In the genomic region with DNA sequence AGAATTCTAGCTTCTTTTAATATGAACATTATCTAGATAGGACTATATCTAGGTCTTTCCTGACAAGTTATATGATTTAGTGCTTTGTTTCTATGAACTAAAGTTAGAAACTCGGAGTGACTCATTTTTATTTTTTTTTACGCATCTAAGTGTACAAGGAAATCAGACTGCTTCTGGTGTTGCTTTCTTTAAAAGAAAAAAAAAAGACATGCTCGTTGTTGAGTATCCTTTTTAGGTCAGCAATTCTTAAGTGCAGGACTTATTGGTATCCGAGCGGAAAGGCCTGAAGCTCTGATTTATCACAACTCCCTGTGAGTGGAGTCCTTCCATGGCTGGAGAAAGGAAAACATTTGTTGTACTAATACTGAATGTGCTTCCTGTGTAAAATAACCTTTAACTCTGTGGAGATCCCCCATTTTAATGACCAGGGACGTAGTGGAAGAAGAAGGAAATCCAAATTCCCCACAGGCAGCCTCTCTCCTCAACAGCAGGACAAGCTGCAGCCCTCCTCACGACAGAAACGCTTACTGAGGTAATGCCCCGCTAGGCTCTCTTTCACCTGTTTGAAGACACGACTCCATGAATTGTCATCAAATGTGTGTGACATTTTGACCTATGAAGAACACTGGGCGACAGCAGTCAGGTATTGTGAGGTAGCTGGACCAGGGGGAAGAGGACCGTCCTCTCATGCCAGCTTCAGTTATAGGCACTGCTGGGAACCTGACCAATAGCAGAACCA, we compare ENCODE assay signal across 14 cellular contexts. TPM values are rescaled to one million over a fixed set of nuclear protein-coding genes. Genes with fewer than 3 reads are reported as not detected.
DNase-seq lines count a peak whose midpoint lies in the region; ATAC-seq, FAIRE-seq and TF ChIP-seq lines count a peak whose summit lies in the region.
"Had no signal": no experiment of that assay in that cellular context is flagged by ENCODE, and none has a peak within 500 bp of the region (broad histone marks: within the 10 kb centered on the region; RNA-seq: fewer than 3 reads in every experiment).

No MANE protein-coding gene starts in this region.

- H3K27me3 ChIP-seq in heart left ventricle (no peaks in the 10 kb centered on the region), lung (ENCODE audit: control insufficient read depth, insufficient read depth) (no peaks in the 10 kb centered on the region), uterus (no peaks in the 10 kb centered on the region), upper lobe of right lung (no peaks in the 10 kb centered on the region)
- H3K27me3 ChIP-seq: Peyer's patch had no signal

- 50 to 70% (median 58%) methylated on average over 12 of the region's 12 CpGs for WGBS in heart left ventricle, 4 donors
- WGBS in lung, 2 donors, result 67 to 76% methylated on average over 12 of the region's 12 CpGs

- intact Hi-C loops in heart left ventricle (cut with DNase I) (loop anchor here in 2 of 10 donors (2.0 kb wide), 2 partner anchors 16 to 18 kb away; a partner anchor contains a TSS), cardiac septum (cut with DNase I) (no loop called here), uterus (cut with DNase I; ENCODE audit: low total_unique reads) (no loop called here), upper lobe of right lung (cut with DNase I) (no loop called here)

- H3K36me3 ChIP-seq in heart left ventricle (no peaks in the 10 kb centered on the region), lung (ENCODE audit: control insufficient read depth in 2 of 2, insufficient read depth in 2 of 2, low read length in 2 of 2) (no peaks in the 10 kb centered on the region), uterus (no peaks in the 10 kb centered on the region), upper lobe of right lung (no peaks in the 10 kb centered on the region)
- H3K36me3 ChIP-seq: Peyer's patch had no signal

- peaks cover 0 to 39% (median 8%) of the 10 kb centered on the region in 12 donors for H3K4me1 ChIP-seq in heart left ventricle
- peaks cover 0 to 3% of the 10 kb centered on the region in 2 donors for H3K4me1 ChIP-seq in lung (ENCODE audit: control insufficient read depth in 2 of 2, insufficient read depth in 2 of 2, low read length in 2 of 2)
- H3K4me1 ChIP-seq in uterus, result no peaks in the 10 kb centered on the region
- H3K4me1 ChIP-seq in upper lobe of right lung, result peaks cover 4% of the 10 kb centered on the region
- H3K4me1 ChIP-seq: Peyer's patch had no signal

- no peak overlapping the region for H3K4me3 ChIP-seq in heart left ventricle
- H3K4me3 ChIP-seq in lung, result no peak overlapping the region
- H3K4me3 ChIP-seq in uterus, result no peak overlapping the region
- H3K4me3 ChIP-seq in upper lobe of right lung, result no peak overlapping the region
- H3K4me3 ChIP-seq: GM23248, Peyer's patch had no signal

- TF ChIP-seq CTCF in heart left ventricle (IDR thresholded peaks at IDR 0.05) (no peak), lung (IDR thresholded peaks at IDR 0.05; ENCODE audit: control extremely low read depth, extremely low read depth) (no peak), uterus (IDR thresholded peaks at IDR 0.05) (no peak), D721Med (IDR thresholded peaks at IDR 0.05; ENCODE audit: insufficient read depth, missing control alignments) (no peak), upper lobe of right lung (IDR thresholded peaks at IDR 0.05) (no peak)

- DNase-seq in heart left ventricle, result no peak
- DNase-seq in cardiac septum (ENCODE audit: low spot score), result no peak
- no peak for DNase-seq in lung (ENCODE audit: low spot score)
- peak in 1 of 2 donors; percentile 23 for DNase-seq in uterus
- no peak for DNase-seq in D721Med (ENCODE audit: insufficient read length, low spot score)
- DNase-seq in upper lobe of right lung, result no peak
- DNase-seq: activated effector memory CD4-positive, alpha-beta T cell treated with Interleukin-2 at 50 U/mL for 16 hours; Calu3; GM23248; Peyer's patch had no signal

- H3K9me3 ChIP-seq in heart left ventricle, result no peaks in the 10 kb centered on the region
- H3K9me3 ChIP-seq in lung (ENCODE audit: control insufficient read depth in 2 of 2, insufficient read depth in 1 of 2, low read length in 1 of 2), result no peaks in the 10 kb centered on the region
- H3K9me3 ChIP-seq in uterus, result no peaks in the 10 kb centered on the region
- no peaks in the 10 kb centered on the region for H3K9me3 ChIP-seq in upper lobe of right lung
- H3K9me3 ChIP-seq: Peyer's patch had no signal

- no peak for TF ChIP-seq POLR2A in heart left ventricle (IDR thresholded peaks at IDR 0.05)
- no peak for TF ChIP-seq POLR2A in uterus (IDR thresholded peaks at IDR 0.05)

- H3K27ac ChIP-seq in heart left ventricle (peak overlapping the region in 11 of 12 donors; percentile 26 to 79 (median 69)), cingulate gyrus (ENCODE audit: low read depth, low read length) (peak overlapping the region; percentile 22), lung (ENCODE audit: low read depth in 1 of 2, low read length in 1 of 2) (peak overlapping the region; percentile 60 to 66), uterus (peak overlapping the region; percentile 51 to 74), upper lobe of right lung (no peak overlapping the region)
- H3K27ac ChIP-seq: GM23248 had no signal

- FAIRE-seq in D721Med (lab: Jason Lieb, UNC), result no peak
- FAIRE-seq: A204.1 had no signal

- ATAC-seq in heart left ventricle (peak; percentile 18 to 88 (median 54)), lung (ENCODE audit: insufficient read depth, low FRiP score) (no peak), upper lobe of right lung (no peak), GM21529 (IDR thresholded peaks at IDR 0.05; ENCODE audit: unreplicated experiment) (no peak)
- ATAC-seq: sciatic nerve had no signal

RNA-seq across cellular contexts. Expression of a gene that starts 17.9 kb away (rescaled TPM):
- total RNA-seq in heart left ventricle, result 100 to 1,000 TPM in 5 of 9 donors, 10 to 100 TPM in 4; 87.8 to 120 (median 102) TPM
- 100 to 1,000 TPM; 134 to 149 TPM for polyA plus RNA-seq in heart left ventricle
- total RNA-seq in cardiac septum, result 82.8 TPM
- 10 to 100 TPM; 33.6 to 63.7 TPM for total RNA-seq in lung
- 10 to 100 TPM; 82.0 to 89.9 TPM for polyA plus RNA-seq in lung
- total RNA-seq in uterus, result 10 to 100 TPM in 3 of 4 donors, 1 to 10 TPM in 1; 3.8 to 39.5 (median 23.7) TPM
- 56.5 TPM for total RNA-seq in upper lobe of right lung

Comparison
In these comparisons a context has a peak if more than half of its experiments do, and no peak if none do; other contexts are left out.
1. ATAC-seq: peak in heart left ventricle (4 of 4); none in lung (single experiment), upper lobe of right lung (single experiment) and GM21529 (single experiment).